Comparison of ENCODE assay signal across 21 cellular contexts in the genomic region with DNA sequence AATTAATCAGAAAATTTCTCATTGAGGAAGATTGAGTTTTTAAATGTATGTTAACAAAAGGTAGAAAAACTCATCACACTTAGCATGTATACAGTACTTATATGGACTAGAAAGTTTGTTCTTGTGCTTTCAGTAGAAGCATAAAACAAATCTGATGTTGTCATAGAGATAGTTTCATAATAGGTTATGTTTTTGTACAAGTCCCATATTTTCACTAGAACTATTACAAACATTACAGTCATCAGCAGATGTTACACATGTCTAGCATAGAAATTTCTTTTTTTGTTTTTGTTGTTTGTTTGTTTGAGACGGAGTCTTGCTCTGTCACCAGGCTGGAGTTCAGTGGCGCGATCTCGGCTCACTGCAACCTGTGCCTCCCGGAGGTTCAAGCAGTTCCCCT.
"Had no signal": no experiment of that assay in that cellular context is flagged by ENCODE, and none has a peak within 500 bp of the region (broad histone marks: within the 10 kb centered on the region; RNA-seq: fewer than 3 reads in every experiment).

No MANE protein-coding gene starts in this region.

- H3K4me3 ChIP-seq: MG63 had no signal

- H3K36me3 ChIP-seq: brain microvascular endothelial cell, MG63 had no signal

- H3K9ac ChIP-seq: KMS-11 had no signal

- DNase-seq: activated B cell treated with CpG ODN at 0.5 μM for 24 hours; activated CD4-positive, alpha-beta memory T cell treated with anti-CD3 and anti-CD28 coated beads for 36 hours; activated CD4-positive, alpha-beta T cell treated with anti-CD3 and anti-CD28 coated beads for 1 hour; activated CD4-positive, alpha-beta T cell treated with anti-CD3 and anti-CD28 coated beads, Interleukin-2, amount 10 ng/mL, durations not matched to agents 24 days and 14 days; activated CD8-positive, alpha-beta memory T cell treated with anti-CD3 and anti-CD28 coated beads for 24 hours; activated effector memory CD4-positive, alpha-beta T cell treated with anti-CD3 and anti-CD28 coated beads, Interleukin-2, amount 50 U/mL, for 16 hours; activated naive CD4-positive, alpha-beta T cell treated with Interleukin-2 at 50 U/mL for 16 hours; activated naive CD8-positive, alpha-beta T cell treated with anti-CD3 and anti-CD28 coated beads, Interleukin-2, amount 50 U/mL, for 24 hours; activated T-cell treated with anti-CD3 and anti-CD28 coated beads, Interleukin-2, amount 50 U/mL, for 4 hours; brain microvascular endothelial cell; MG63; NCI-H2029; NCI-H2107; NCI-H2171 treated with DMSO at 0.1 percent for 48 hours; NCI-H226; NCI-H526; NCI-H774; SIG-M5; T-helper 17 cell; T-helper 9 cell had no signal

- H3K27me3 ChIP-seq: brain microvascular endothelial cell, MG63 had no signal

- H3K9me3 ChIP-seq: MG63 had no signal

- H3K27ac ChIP-seq: brain microvascular endothelial cell, KMS-11 had no signal
